Comparison of ENCODE assay signal across 24 cellular contexts in genomic region chr18:24095976-24096375, GRCh38. TPM values are rescaled to one million over a fixed set of nuclear protein-coding genes. Genes with fewer than 3 reads are reported as not detected.
DNase-seq lines count a peak whose midpoint lies in the region; ATAC-seq and TF ChIP-seq lines count a peak whose summit lies in the region.
"Had no signal": no experiment of that assay in that cellular context is flagged by ENCODE, and none has a peak within 500 bp of the region (broad histone marks: within the 10 kb centered on the region; RNA-seq: fewer than 3 reads in every experiment).

No MANE protein-coding gene starts in this region.

- no peak overlapping the region for H4K5ac ChIP-seq in H9 (ENCODE audit: insufficient read length, low read depth, low read length)

- H3K23ac ChIP-seq in H9 (ENCODE audit: insufficient read length, low read depth, low read length): no peak overlapping the region

- H3T11ph ChIP-seq in H9 (ENCODE audit: low read length): no peak overlapping the region

- in situ Hi-C loops in GM23248 (cut with MboI): no loop called here

- H3K9ac ChIP-seq in GM23248 (no peak overlapping the region), H9 (ENCODE audit: extremely low read depth, insufficient read length, low read length) (no peak overlapping the region)

- no peak overlapping the region for H2BK12ac ChIP-seq in H9 (ENCODE audit: insufficient read length, low read depth, low read length)

- no peak overlapping the region for H3K4ac ChIP-seq in H9 (ENCODE audit: low read depth, low read length)

- peaks cover 9% of the 10 kb centered on the region for H3K36me3 Mint-ChIP-seq in T-helper 17 cell (ENCODE audit: low read depth)
- peaks cover 11 to 20% (median 14%) of the 10 kb centered on the region in 3 experiments; a peak in 6 of 7 replicates for H3K36me3 Mint-ChIP-seq in H9 (ENCODE audit: insufficient read depth in 1 of 3, low read depth in 3 of 3)

- H3K36me3 ChIP-seq in GM23248 (ENCODE audit: low read depth): no peaks in the 10 kb centered on the region; the same call in 1 of the 2 replicates
- H3K36me3 ChIP-seq: BE2C had no signal

- H2BK15ac ChIP-seq in H9 (ENCODE audit: low read depth, low read length): no peak overlapping the region

- H3K18ac ChIP-seq in H9 (ENCODE audit: insufficient read length, low read depth, low read length): no peak overlapping the region

- ATAC-seq in T-helper 17 cell (no peak), HG02623 (IDR thresholded peaks at IDR 0.05; ENCODE audit: unreplicated experiment) (no peak)
- ATAC-seq: T-cell had no signal

- DNase-seq in AG10803 (ENCODE audit: low read depth): peak; percentile 64
- peak; percentile 87 for DNase-seq in GM23248
- DNase-seq in T-helper 17 cell: no peak
- DNase-seq in fibroblast of gingiva (ENCODE audit: low read depth): peak; percentile 50
- no peak for DNase-seq in NCI-H1436 treated with DMSO at 0.1 percent for 48 hours (lab: John Stamatoyannopoulos, UW)
- DNase-seq in NCI-H2196 treated with DMSO at 0.1 percent for 48 hours (lab: John Stamatoyannopoulos, UW; ENCODE audit: unreplicated experiment): no peak
- DNase-seq in H9: no peak
- DNase-seq: BE2C; CD8-positive, alpha-beta memory T cell; DMS 273 treated with DMSO at 0.1 percent for 48 hours; DMS79; Karpas-422; NCI-H1092 treated with DMSO at 0.1 percent for 48 hours; NCI-H1436; NCI-H187 treated with DMSO at 0.1 percent for 48 hours; NCI-H446 treated with DMSO at 0.1 percent for 48 hours; NCI-H526; NCI-H82; PC-9; Right ventricle myocardium superior; RPMI8226; T-cell had no signal

- H3K27me3 Mint-ChIP-seq in T-helper 17 cell: no peaks in the 10 kb centered on the region
- H3K27me3 Mint-ChIP-seq in H9 (ENCODE audit: low read depth): no peaks in the 10 kb centered on the region; the same call in 1 of the 2 replicates
- H3K27me3 Mint-ChIP-seq: CD8-positive, alpha-beta memory T cell; T-cell had no signal

- no peaks in the 10 kb centered on the region for H3K23me2 ChIP-seq in H9 (ENCODE audit: insufficient read length, low read depth, low read length, poor library complexity, severe bottlenecking)

- H3K27ac Mint-ChIP-seq in T-helper 17 cell (peak overlapping the region; percentile 11), H9 (no peak overlapping the region)
- H3K27ac Mint-ChIP-seq: CD14-positive monocyte had no signal

- H4K20me1 ChIP-seq in GM23248 (ENCODE audit: insufficient read depth): no peaks in the 10 kb centered on the region
- H4K20me1 ChIP-seq in H9 (ENCODE audit: control insufficient read depth, insufficient read depth, insufficient read length): peaks cover 4% of the 10 kb centered on the region

- no peaks in the 10 kb centered on the region for H3K79me2 ChIP-seq in GM23248 (ENCODE audit: insufficient read depth)
- no peaks in the 10 kb centered on the region for H3K79me2 ChIP-seq in H9 (ENCODE audit: insufficient read depth, low read length)

- H3F3A ChIP-seq in GM23248 (ENCODE audit: insufficient read depth): peaks cover 3% of the 10 kb centered on the region; the same call in 1 of the 2 replicates

- H3K14ac ChIP-seq in H9 (ENCODE audit: insufficient read depth, low read length): no peak overlapping the region

- H4K91ac ChIP-seq in H9 (ENCODE audit: insufficient read length, low read depth, low read length): no peak overlapping the region

- H3K4me1 ChIP-seq in GM23248 (ENCODE audit: insufficient read depth): peaks cover 21% of the 10 kb centered on the region
- no peaks in the 10 kb centered on the region for H3K4me1 ChIP-seq in H9 (ENCODE audit: insufficient read depth, low read length)
- H3K4me1 ChIP-seq: BE2C had no signal

- no peaks in the 10 kb centered on the region for H3K27me3 ChIP-seq in GM23248 (replicated peaks; ENCODE audit: insufficient read depth)
- no peaks in the 10 kb centered on the region for H3K27me3 ChIP-seq in H9 (ENCODE audit: insufficient read depth, low read length)
- H3K27me3 ChIP-seq: BE2C had no signal

- H3K4me3 Mint-ChIP-seq in T-helper 17 cell (no peak overlapping the region), H9 (no peak overlapping the region)
- H3K4me3 Mint-ChIP-seq: CD14-positive monocyte, T-cell had no signal

- H3K9me3 Mint-ChIP-seq in H9: peaks cover 5 to 8% of the 10 kb centered on the region in 2 experiments; a peak in 4 of 5 replicates

- H4K8ac ChIP-seq in H9 (replicated peaks; ENCODE audit: insufficient read length, low read depth, low read length): no peak overlapping the region

- H3K4me2 ChIP-seq in GM23248 (ENCODE audit: unreplicated experiment): no peak overlapping the region
- H3K4me2 ChIP-seq in H9 (ENCODE audit: insufficient read depth, insufficient read length, low read length): no peak overlapping the region
- H3K4me2 ChIP-seq: PC-9 had no signal

- H3K4me1 Mint-ChIP-seq in T-helper 17 cell: peaks cover 24% of the 10 kb centered on the region
- no peaks in the 10 kb centered on the region for H3K4me1 Mint-ChIP-seq in H9

- 6 to 11% methylated on average over 1 of the region's 1 CpG for WGBS in GM23248 (ENCODE audit: low coverage in 1 of 2, low lambda C conversion rate in 2 of 2, missing lambda C conversion rate in 2 of 2), 2 experiments
- WGBS in H9 (ENCODE audit: extremely low coverage, insufficient read length, low lambda C conversion rate): no CpG with 5 or more reads among the region's 1 CpG

- no peak overlapping the region for H3K4me3 ChIP-seq in AG10803 (ENCODE audit: low read length)
- no peak overlapping the region for H3K4me3 ChIP-seq in GM23248
- H3K4me3 ChIP-seq: PC-9 had no signal

- H2AFZ ChIP-seq in GM23248: no peak overlapping the region
- no peak overlapping the region for H2AFZ ChIP-seq in H9 (ENCODE audit: low read length)
- H2AFZ ChIP-seq: PC-9 had no signal

- H3K56ac ChIP-seq in H9 (ENCODE audit: insufficient read length, low read depth, low read length): no peak overlapping the region

- no peak overlapping the region for H2BK20ac ChIP-seq in H9 (ENCODE audit: low read depth, low read length, poor library complexity, severe bottlenecking)

- H3K27ac ChIP-seq in GM23248 (peak overlapping the region; percentile 67), H9 (ENCODE audit: insufficient read length, low read depth, low read length) (no peak overlapping the region)
- H3K27ac ChIP-seq: PC-9 had no signal

- no peak overlapping the region for H2BK120ac ChIP-seq in H9 (ENCODE audit: low read depth, low read length, poor library complexity, severe bottlenecking)

- H3K9me3 ChIP-seq in GM23248 (ENCODE audit: low read depth) (no peaks in the 10 kb centered on the region), T-helper 17 cell (ENCODE audit: control insufficient read depth, low read length, poor library complexity, severe bottlenecking) (no peaks in the 10 kb centered on the region), H9 (ENCODE audit: control insufficient read depth, low read depth, low read length) (peaks cover 7% of the 10 kb centered on the region)
- H3K9me3 ChIP-seq: BE2C had no signal

- TF ChIP-seq CTCF in AG10803 (conservative IDR thresholded peaks at IDR 0.05; ENCODE audit: low read length): no peak
- no peak for TF ChIP-seq CTCF in H9 (conservative IDR thresholded peaks at IDR 0.05)

- H2AK5ac ChIP-seq in H9 (ENCODE audit: insufficient read length, low read length): no peak overlapping the region

- no peaks in the 10 kb centered on the region for H3K9me2 ChIP-seq in GM23248 (ENCODE audit: insufficient read depth)

- H2BK5ac ChIP-seq in H9 (ENCODE audit: insufficient read length, low read length): no peak overlapping the region

- H3K79me1 ChIP-seq in H9 (ENCODE audit: insufficient read depth, low read depth, low read length, poor library complexity, severe bottlenecking): no peaks in the 10 kb centered on the region

RNA-seq across cellular contexts. Expression of gene CABYR, which starts 42.9 kb away (rescaled TPM):
- total RNA-seq in GM23248 (2014; rRNA removed; shearing (Covaris generic)): 2.9 and 4.9 TPM in 2 replicates
- polyA plus RNA-seq in GM23248 (2016; fragmentation: Nextera tagmentation; extraction: Ambion mirVana): 3.6 and 4.5 TPM in 2 replicates
- total RNA-seq in T-helper 17 cell (1 to 10 TPM; 2.4 to 2.6 TPM), H9 (2021) (12.3 and 13.6 TPM in 2 replicates)
- total RNA-seq: Right ventricle myocardium superior had no signal
- polyA plus RNA-seq: CD14-positive monocyte had no signal

Comparison
In these comparisons a context has a peak if more than half of its experiments do, and no peak if none do; other contexts are left out.
1. DNase-seq: peak in AG10803 (single experiment), GM23248 (single experiment) and fibroblast of gingiva (single experiment); none in T-helper 17 cell (0 of 3), NCI-H1436 treated with DMSO at 0.1 percent for 48 hours (single experiment), NCI-H2196 treated with DMSO at 0.1 percent for 48 hours (single experiment) and H9 (single experiment).